Comparison of ENCODE assay signal across 17 cellular contexts in the genomic region with DNA sequence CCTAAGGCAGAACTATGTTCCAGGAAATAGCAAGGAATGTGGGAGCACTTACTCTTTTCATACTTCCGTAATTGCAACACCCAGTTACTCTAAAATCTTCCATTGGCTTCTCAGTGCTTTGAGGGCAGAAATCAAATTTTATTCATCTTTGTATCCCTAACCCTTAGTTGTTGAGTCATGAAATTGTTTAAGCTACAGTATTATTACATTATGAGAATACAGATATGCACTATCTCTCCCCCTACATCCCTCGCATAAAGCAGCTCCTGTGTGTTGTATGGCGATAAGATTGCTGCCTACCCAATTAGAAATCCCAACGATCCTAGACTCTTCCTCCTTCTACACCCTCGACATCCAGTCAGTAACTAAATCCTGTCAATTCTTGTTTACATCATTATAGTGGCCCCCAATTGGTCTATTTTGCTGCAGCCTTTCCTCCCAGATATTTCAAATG. TPM values are rescaled to one million over a fixed set of nuclear protein-coding genes. Genes with fewer than 3 reads are reported as not detected.
DNase-seq lines count a peak whose midpoint lies in the region; ATAC-seq, FAIRE-seq and TF ChIP-seq lines count a peak whose summit lies in the region.
"Had no signal": no experiment of that assay in that cellular context is flagged by ENCODE, and none has a peak within 500 bp of the region (broad histone marks: within the 10 kb centered on the region; RNA-seq: fewer than 3 reads in every experiment).

No MANE protein-coding gene starts in this region.

- H3K4me2 ChIP-seq in fibroblast of lung (ENCODE audit: extremely low read depth, insufficient read depth, low read length), result peak overlapping the region; percentile 92

- FAIRE-seq in small intestine (lab: Jason Lieb, UNC), result no peak

- no peak for ATAC-seq in stimulated activated effector memory CD8-positive, alpha-beta T cell treated with anti-CD3 and anti-CD28 coated beads, Interleukin-12 subunit alpha, Interleukin-12 subunit beta, amount 100 ng/mL, for 72 hours

- H3K4me1 ChIP-seq in SJCRH30 (peaks cover 6% of the 10 kb centered on the region), fibroblast of lung (ENCODE audit: control insufficient read depth, extremely low read depth, insufficient read depth, low read length) (peaks cover 3% of the 10 kb centered on the region), small intestine (ENCODE audit: control insufficient read depth in 2 of 2, insufficient read depth in 1 of 2, low read depth in 1 of 2, low read length in 1 of 2) (peaks cover 2 to 10% of the 10 kb centered on the region in 2 donors)

- H3K4me3 Mint-ChIP-seq in activated CD4-positive, alpha-beta T cell treated with anti-CD3 and anti-CD28 coated beads, Interleukin-2, amount 10 ng/mL, durations not matched to agents 7 days and 5 days, result peak overlapping the region; percentile 100
- H3K4me3 Mint-ChIP-seq in stimulated activated effector memory CD8-positive, alpha-beta T cell treated with anti-CD3 and anti-CD28 coated beads, Interleukin-12 subunit alpha, Interleukin-12 subunit beta, amount 100 ng/mL, for 72 hours, result peak overlapping the region; percentile 99

- H3K9me3 ChIP-seq in SJCRH30 (replicated peaks) (no peaks in the 10 kb centered on the region; the same call in 1 of the 2 replicates), fibroblast of lung (ENCODE audit: control insufficient read depth, insufficient read depth, low read depth, low read length) (no peaks in the 10 kb centered on the region), small intestine (ENCODE audit: control insufficient read depth, low read depth) (no peaks in the 10 kb centered on the region)

- no peaks in the 10 kb centered on the region for H4K20me1 ChIP-seq in fibroblast of lung (ENCODE audit: control insufficient read depth, extremely low read depth, insufficient read depth, low read length)

- H3K27ac ChIP-seq in SJCRH30 (peak overlapping the region; percentile 95), fibroblast of lung (ENCODE audit: insufficient read depth, low read length) (no peak overlapping the region), small intestine (ENCODE audit: low read depth in 1 of 2, low read length in 1 of 2) (no peak overlapping the region)
- H3K27ac ChIP-seq: RWPE1 had no signal

- no peak overlapping the region for H2AFZ ChIP-seq in fibroblast of lung (ENCODE audit: low read length)

- H3K79me2 ChIP-seq in fibroblast of lung (ENCODE audit: control insufficient read depth, insufficient read depth, low read length), result peaks cover 82% of the 10 kb centered on the region

- CTCF ChIA-PET in activated CD4-positive, alpha-beta T cell treated with anti-CD3 and anti-CD28 coated beads, Interleukin-2, amount 10 ng/mL, durations not matched to agents 7 days and 5 days (lab: Charles Lee), result no interaction called here

- peak overlapping the region; percentile 87 for H3K4me3 ChIP-seq in SJCRH30
- H3K4me3 ChIP-seq in fibroblast of lung (replicated peaks in 1 of 4; ENCODE audit: control extremely low read depth in 1 of 4, insufficient read depth in 1 of 4, low read depth in 3 of 4, low read length in 4 of 4), result peak overlapping the region in 3 of 4 experiments; percentile 72 to 99 (median 91)
- H3K4me3 ChIP-seq in small intestine (ENCODE audit: low read depth in 1 of 2, low read length in 2 of 2), result no peak overlapping the region
- H3K4me3 ChIP-seq: skin epidermis had no signal

- no peak for DNase-seq in activated CD4-positive, alpha-beta T cell treated with anti-CD3 and anti-CD28 coated beads, Interleukin-2, amount 10 ng/mL, durations not matched to agents 7 days and 5 days
- DNase-seq in activated CD4-positive, alpha-beta T cell treated with anti-CD3 and anti-CD28 coated beads, Interleukin-2, amount 50 U/mL, for 1 hour, result no peak
- DNase-seq in SJCRH30, result no peak
- DNase-seq in fibroblast of lung (ENCODE audit: low read depth in 2 of 2), result peak in 1 of 2 donors; percentile 2
- DNase-seq in stimulated activated effector memory CD8-positive, alpha-beta T cell treated with anti-CD3 and anti-CD28 coated beads, Interleukin-12 subunit alpha, Interleukin-12 subunit beta, amount 100 ng/mL, for 72 hours (ENCODE audit: low spot score in 2 of 2), result no peak
- DNase-seq in NK-92 (lab: John Stamatoyannopoulos, UW; ENCODE audit: unreplicated experiment), result no peak
- DNase-seq in small intestine, result no peak
- DNase-seq in DMS 273 (lab: John Stamatoyannopoulos, UW; ENCODE audit: unreplicated experiment), result no peak
- DNase-seq: ACHN; activated CD4-positive, alpha-beta T cell treated with anti-CD3 and anti-CD28 coated beads for 1 hour; amniotic stem cell; effector CD8-positive, alpha-beta T cell; GF-D8; KG1; NCI-H2107 had no signal

- peaks cover 65% of the 10 kb centered on the region for H3K36me3 Mint-ChIP-seq in activated CD4-positive, alpha-beta T cell treated with anti-CD3 and anti-CD28 coated beads, Interleukin-2, amount 10 ng/mL, durations not matched to agents 7 days and 5 days (ENCODE audit: low read depth)
- peaks cover 43% of the 10 kb centered on the region for H3K36me3 Mint-ChIP-seq in stimulated activated effector memory CD8-positive, alpha-beta T cell treated with anti-CD3 and anti-CD28 coated beads, Interleukin-12 subunit alpha, Interleukin-12 subunit beta, amount 100 ng/mL, for 72 hours

- no peaks in the 10 kb centered on the region for H3K9me3 Mint-ChIP-seq in activated CD4-positive, alpha-beta T cell treated with anti-CD3 and anti-CD28 coated beads, Interleukin-2, amount 10 ng/mL, durations not matched to agents 7 days and 5 days
- H3K9me3 Mint-ChIP-seq in stimulated activated effector memory CD8-positive, alpha-beta T cell treated with anti-CD3 and anti-CD28 coated beads, Interleukin-12 subunit alpha, Interleukin-12 subunit beta, amount 100 ng/mL, for 72 hours, result no peaks in the 10 kb centered on the region

- WGBS in small intestine, 3 donors, result 76 to 89% (median 79%) methylated on average over 5 of the region's 5 CpGs

- H3K9ac ChIP-seq in fibroblast of lung (ENCODE audit: insufficient read depth, low read length), result no peak overlapping the region

- H3K27me3 ChIP-seq in SJCRH30 (no peaks in the 10 kb centered on the region), fibroblast of lung (ENCODE audit: control insufficient read depth, insufficient read depth, low read length) (no peaks in the 10 kb centered on the region), small intestine (ENCODE audit: control insufficient read depth in 2 of 2, insufficient read depth in 2 of 2, low read length in 2 of 2) (no peaks in the 10 kb centered on the region)

- no peaks in the 10 kb centered on the region for H3K27me3 Mint-ChIP-seq in activated CD4-positive, alpha-beta T cell treated with anti-CD3 and anti-CD28 coated beads, Interleukin-2, amount 10 ng/mL, durations not matched to agents 7 days and 5 days

- H3K36me3 ChIP-seq in SJCRH30, result peaks cover 9% of the 10 kb centered on the region
- H3K36me3 ChIP-seq in fibroblast of lung (ENCODE audit: control insufficient read depth, insufficient read depth, low read length), result no peaks in the 10 kb centered on the region
- H3K36me3 ChIP-seq in small intestine (ENCODE audit: control insufficient read depth in 2 of 2, insufficient read depth in 2 of 2, low read length in 2 of 2), result no peaks in the 10 kb centered on the region

- H3K4me1 Mint-ChIP-seq in activated CD4-positive, alpha-beta T cell treated with anti-CD3 and anti-CD28 coated beads, Interleukin-2, amount 10 ng/mL, durations not matched to agents 7 days and 5 days, result peaks cover 58% of the 10 kb centered on the region
- peaks cover 57% of the 10 kb centered on the region for H3K4me1 Mint-ChIP-seq in stimulated activated effector memory CD8-positive, alpha-beta T cell treated with anti-CD3 and anti-CD28 coated beads, Interleukin-12 subunit alpha, Interleukin-12 subunit beta, amount 100 ng/mL, for 72 hours

- POLR2A ChIA-PET in activated CD4-positive, alpha-beta T cell treated with anti-CD3 and anti-CD28 coated beads, Interleukin-2, amount 10 ng/mL, durations not matched to agents 7 days and 5 days (lab: Charles Lee), result no interaction called here

- TF ChIP-seq CTCF in fibroblast of lung (conservative IDR thresholded peaks at IDR 0.05 in 1 of 2, IDR thresholded peaks at IDR 0.05 in 1 of 2; ENCODE audit: low read depth in 1 of 2, low read length in 2 of 2), result no peak

- H3K27ac Mint-ChIP-seq in activated CD4-positive, alpha-beta T cell treated with anti-CD3 and anti-CD28 coated beads, Interleukin-2, amount 10 ng/mL, durations not matched to agents 7 days and 5 days, result no peak overlapping the region
- no peak overlapping the region for H3K27ac Mint-ChIP-seq in stimulated activated effector memory CD8-positive, alpha-beta T cell treated with anti-CD3 and anti-CD28 coated beads, Interleukin-12 subunit alpha, Interleukin-12 subunit beta, amount 100 ng/mL, for 72 hours

RNA-seq across cellular contexts. Expression of gene AIDA, which starts 2.6 kb away (rescaled TPM):
- total RNA-seq in activated CD4-positive, alpha-beta T cell treated with anti-CD3 and anti-CD28 coated beads, Interleukin-2, amount 10 ng/mL, durations not matched to agents 7 days and 5 days, result 10 to 100 TPM; 69.7 to 81.1 TPM
- total RNA-seq in SJCRH30 (2014; rRNA removed; shearing (Covaris generic)), result 88.8 and 93.7 TPM in 2 replicates
- total RNA-seq in fibroblast of lung, result 50.8 and 67.9 TPM in 2 replicates
- 106 and 153 TPM in 2 replicates for polyA plus RNA-seq in fibroblast of lung
- polyA plus RNA-seq in fibroblast of lung (2012), result 76.8 and 97.0 TPM in 2 replicates
- polyA minus RNA-seq in fibroblast of lung (ENCODE audit: low replicate concordance), result 31.0 and 33.7 TPM in 2 replicates
- 10 to 100 TPM; 26.5 to 32.3 (median 29.5) TPM for polyA plus RNA-seq in small intestine

RNA-seq across cellular contexts. Expression of gene BROX, which starts 2.6 kb away (rescaled TPM):
- 10 to 100 TPM; 55.5 to 64.1 TPM for total RNA-seq in activated CD4-positive, alpha-beta T cell treated with anti-CD3 and anti-CD28 coated beads, Interleukin-2, amount 10 ng/mL, durations not matched to agents 7 days and 5 days
- total RNA-seq in SJCRH30 (2014; rRNA removed; shearing (Covaris generic)), result 57.2 and 68.2 TPM in 2 replicates
- total RNA-seq in fibroblast of lung, result 52.6 and 60.6 TPM in 2 replicates
- polyA plus RNA-seq in fibroblast of lung, result 11.3 and 12.1 TPM in 2 replicates
- 31.6 and 35.9 TPM in 2 replicates for polyA plus RNA-seq in fibroblast of lung (2012)
- 5.5 and 7.0 TPM in 2 replicates for polyA minus RNA-seq in fibroblast of lung (ENCODE audit: low replicate concordance)
- 10 to 100 TPM; 22.0 to 27.7 (median 22.7) TPM for polyA plus RNA-seq in small intestine

RNA-seq across cellular contexts. Expression of gene FAM177B, which starts 27.3 kb away (rescaled TPM):
- total RNA-seq in activated CD4-positive, alpha-beta T cell treated with anti-CD3 and anti-CD28 coated beads, Interleukin-2, amount 10 ng/mL, durations not matched to agents 7 days and 5 days, result under 1 TPM in 1 of 2 experiments, not detected in 1; 0.60 TPM
- total RNA-seq in SJCRH30 (2014; rRNA removed; shearing (Covaris generic)), result not detected in 2 replicates
- not detected in 2 replicates for total RNA-seq in fibroblast of lung
- polyA plus RNA-seq in fibroblast of lung (0.06 TPM in 1 of 2 replicates, not detected in the other), small intestine (10 to 100 TPM in 1 of 3 donors, 1 to 10 TPM in 2; 3.8 to 16.5 (median 9.7) TPM)
- polyA plus RNA-seq in fibroblast of lung (2012), result not detected in 2 replicates
- not detected in 2 replicates for polyA minus RNA-seq in fibroblast of lung (ENCODE audit: low replicate concordance)

Comparison
In these comparisons a context has a peak if more than half of its experiments do, and no peak if none do; other contexts are left out.
1. H3K4me3 ChIP-seq: peak in SJCRH30 (single experiment) and fibroblast of lung (3 of 4); none in small intestine (0 of 2).